Comparison of ENCODE assay signal across 13 cellular contexts in genomic region chr12:89945123-89945522, GRCh38.
A peak's percentile ranks its signal among the peaks of the same experiment; 100 is the strongest.
DNase-seq lines count a peak whose midpoint lies in the region; ATAC-seq and TF ChIP-seq lines count a peak whose summit lies in the region.
"Had no signal": no experiment of that assay in that cellular context is flagged by ENCODE, and none has a peak within 500 bp of the region (broad histone marks: within the 10 kb centered on the region; RNA-seq: fewer than 3 reads in every experiment).

No MANE protein-coding gene starts in this region.

- DNase-seq in SK-N-DZ (ENCODE audit: low spot score) = peak; percentile 81
- no peak for DNase-seq in activated B cell treated with CpG ODN at 0.5 μM for 24 hours
- DNase-seq in naive B cell = no peak
- no peak for DNase-seq in stimulated activated effector memory CD8-positive, alpha-beta T cell treated with anti-CD3 and anti-CD28 coated beads, Interleukin-12 subunit alpha, Interleukin-12 subunit beta, amount 100 ng/mL, for 72 hours (ENCODE audit: low spot score in 2 of 2)
- DNase-seq in lower lobe of right lung = no peak
- no peak for DNase-seq in GM13977 (ENCODE audit: low spot score)
- DNase-seq: C1 segment of cervical spinal cord; CD4-positive, alpha-beta memory T cell; DMS79 had no signal

- no peaks in the 10 kb centered on the region for H3K27me3 Mint-ChIP-seq in activated B cell treated with CpG ODN at 0.5 μM for 24 hours
- no peaks in the 10 kb centered on the region for H3K27me3 Mint-ChIP-seq in naive B cell
- H3K27me3 Mint-ChIP-seq: B cell; CD4-positive, alpha-beta memory T cell had no signal

- in situ Hi-C loops in GM13977 (cut with MboI; ENCODE audit: low pct_unique_long_range_greater_than_20kb, low sequenced_read_pairs, unreplicated experiment) = no loop called here

- H3K9me3 ChIP-seq in lower lobe of right lung = no peaks in the 10 kb centered on the region
- H3K9me3 ChIP-seq: HAP-1 had no signal

- H3K4me1 ChIP-seq in lower lobe of right lung = peaks cover 25% of the 10 kb centered on the region

- ATAC-seq in activated B cell treated with CpG ODN at 0.5 μM for 24 hours (ENCODE audit: low read depth) = no peak
- no peak for ATAC-seq in naive B cell (ENCODE audit: low read depth in 2 of 2)
- ATAC-seq in stimulated activated effector memory CD8-positive, alpha-beta T cell treated with anti-CD3 and anti-CD28 coated beads, Interleukin-12 subunit alpha, Interleukin-12 subunit beta, amount 100 ng/mL, for 72 hours = no peak
- ATAC-seq in lower lobe of right lung = no peak
- ATAC-seq in GM19397 (IDR thresholded peaks at IDR 0.05; ENCODE audit: unreplicated experiment) = no peak
- ATAC-seq: GM12878 had no signal

- peak overlapping the region; percentile 11 for H3K27ac Mint-ChIP-seq in activated B cell treated with CpG ODN at 0.5 μM for 24 hours
- H3K27ac Mint-ChIP-seq in naive B cell = peak overlapping the region in 4 of 6 donors; percentile 31 to 95 (median 56)
- H3K27ac Mint-ChIP-seq in stimulated activated effector memory CD8-positive, alpha-beta T cell treated with anti-CD3 and anti-CD28 coated beads, Interleukin-12 subunit alpha, Interleukin-12 subunit beta, amount 100 ng/mL, for 72 hours = peak overlapping the region; percentile 36

- H3K9me3 Mint-ChIP-seq in activated B cell treated with CpG ODN at 0.5 μM for 24 hours (no peaks in the 10 kb centered on the region), naive B cell (peaks cover 0 to 5% (median 0%) of the 10 kb centered on the region in 7 donors)
- H3K9me3 Mint-ChIP-seq in stimulated activated effector memory CD8-positive, alpha-beta T cell treated with anti-CD3 and anti-CD28 coated beads, Interleukin-12 subunit alpha, Interleukin-12 subunit beta, amount 100 ng/mL, for 72 hours = peaks cover 3% of the 10 kb centered on the region

- H3K4me1 Mint-ChIP-seq in activated B cell treated with CpG ODN at 0.5 μM for 24 hours (peaks cover 70% of the 10 kb centered on the region), naive B cell (peaks cover 38 to 64% (median 60%) of the 10 kb centered on the region in 3 donors)
- H3K4me1 Mint-ChIP-seq in stimulated activated effector memory CD8-positive, alpha-beta T cell treated with anti-CD3 and anti-CD28 coated beads, Interleukin-12 subunit alpha, Interleukin-12 subunit beta, amount 100 ng/mL, for 72 hours = peaks cover 48% of the 10 kb centered on the region

- H3K4me3 Mint-ChIP-seq in activated B cell treated with CpG ODN at 0.5 μM for 24 hours = no peak overlapping the region
- H3K4me3 Mint-ChIP-seq in naive B cell = no peak overlapping the region
- H3K4me3 Mint-ChIP-seq in stimulated activated effector memory CD8-positive, alpha-beta T cell treated with anti-CD3 and anti-CD28 coated beads, Interleukin-12 subunit alpha, Interleukin-12 subunit beta, amount 100 ng/mL, for 72 hours = no peak overlapping the region
- H3K4me3 Mint-ChIP-seq: B cell; CD4-positive, alpha-beta memory T cell had no signal

- no peaks in the 10 kb centered on the region for H3K36me3 Mint-ChIP-seq in activated B cell treated with CpG ODN at 0.5 μM for 24 hours (ENCODE audit: low read depth)
- peaks cover 4 to 13% of the 10 kb centered on the region in 2 donors for H3K36me3 Mint-ChIP-seq in naive B cell
- no peaks in the 10 kb centered on the region for H3K36me3 Mint-ChIP-seq in stimulated activated effector memory CD8-positive, alpha-beta T cell treated with anti-CD3 and anti-CD28 coated beads, Interleukin-12 subunit alpha, Interleukin-12 subunit beta, amount 100 ng/mL, for 72 hours
- H3K36me3 Mint-ChIP-seq: CD4-positive, alpha-beta memory T cell had no signal

- no peak overlapping the region for H3K4me3 ChIP-seq in lower lobe of right lung
- H3K4me3 ChIP-seq: GM12878, HAP-1 had no signal

- no peak for TF ChIP-seq CTCF in activated B cell treated with CpG ODN at 0.5 μM for 24 hours (IDR thresholded peaks at IDR 0.05)
- TF ChIP-seq CTCF in lower lobe of right lung (IDR thresholded peaks at IDR 0.05) = no peak
- no peak for TF ChIP-seq CTCF in GM13977 (IDR thresholded peaks at IDR 0.05; ENCODE audit: extremely low read depth, insufficient read depth, missing control alignments)

- H3K27ac ChIP-seq in lower lobe of right lung = no peak overlapping the region

- CTCF ChIA-PET in activated B cell treated with CpG ODN at 0.5 μM for 24 hours (lab: Charles Lee) = interaction anchor here (1.3 kb wide), 1 partner anchor 236 kb away, joined by 3 read pairs; the partner anchor contains the start of gene ATP2B1

- no peaks in the 10 kb centered on the region for H3K27me3 ChIP-seq in lower lobe of right lung (ENCODE audit: low read depth)

- intact Hi-C loops in activated B cell treated with CpG ODN at 0.5 μM for 24 hours (cut with micrococcal nuclease) (no loop called here), lower lobe of right lung (cut with DNase I) (no loop called here)

- POLR2A ChIA-PET in activated B cell treated with CpG ODN at 0.5 μM for 24 hours (lab: Charles Lee) = interaction anchor here (0.6 to 4.1 kb wide), 3 partner anchors 8 to 235 kb away, joined by 3 to 21 read pairs (median 3); partner anchors contain the start of gene ATP2B1

- H3K36me3 ChIP-seq in lower lobe of right lung = no peaks in the 10 kb centered on the region
- H3K36me3 ChIP-seq: HAP-1 had no signal
